Comparison of ENCODE assay signal across 1 cellular context in the genomic region with DNA sequence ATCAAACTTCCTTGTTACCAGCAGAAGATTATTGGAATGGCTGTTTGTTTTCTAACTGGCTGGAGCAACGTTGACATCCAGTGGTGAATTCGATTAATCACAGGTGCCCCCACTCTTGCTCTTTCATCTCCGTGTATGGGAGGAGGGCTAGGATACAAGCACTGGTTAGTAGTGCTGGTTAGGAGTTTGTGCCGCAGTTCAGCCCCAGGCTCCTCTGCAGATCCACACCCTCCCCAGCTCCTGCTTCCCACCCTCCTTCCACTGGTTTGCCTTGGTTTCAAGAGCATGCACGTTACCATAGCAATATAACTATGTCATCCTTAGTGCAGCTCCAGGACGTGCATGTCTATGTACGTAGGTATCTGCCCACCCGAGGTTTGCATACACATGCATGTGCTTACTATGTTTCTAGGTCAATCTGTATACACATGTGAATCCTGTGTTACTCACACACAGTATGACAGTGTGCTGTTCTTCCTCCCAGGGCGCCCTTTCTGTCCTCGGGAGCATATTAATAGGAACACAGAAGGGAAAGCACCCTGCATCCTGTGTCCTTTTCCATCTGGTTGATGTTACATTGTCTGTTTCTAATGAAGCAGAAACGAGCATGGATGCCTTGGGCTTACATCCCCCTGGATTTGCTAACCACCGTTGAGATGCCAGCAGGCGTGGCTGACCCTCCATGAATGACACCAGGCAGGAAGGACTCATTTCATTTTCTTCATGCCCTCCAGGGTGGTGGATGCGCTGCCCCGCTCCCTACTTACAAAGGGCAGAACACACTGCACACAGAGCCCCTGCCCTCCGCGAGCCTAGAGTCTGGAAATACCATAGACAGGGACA.
TF ChIP-seq lines count a peak whose summit lies in the region.

No MANE protein-coding gene starts in this region.

TF ChIP-seq in WTC11, 78 proteins besides CTCF, POLR2A, EP300 and RAD21 (continued from another document):
- TF ChIP-seq IRF2 (CRISPR knock-in tag; IDR thresholded peaks at IDR 0.05; ENCODE audit: borderline replicate concordance, low read depth) (no peak), TEAD4 (CRISPR knock-in tag; IDR thresholded peaks at IDR 0.05) (no peak), FOXK1 (CRISPR knock-in tag; IDR thresholded peaks at IDR 0.05) (no peak), GRHL2 (CRISPR knock-in tag; IDR thresholded peaks at IDR 0.05; ENCODE audit: insufficient replicate concordance, severe bottlenecking) (no peak), CREB1 (CRISPR knock-in tag; IDR thresholded peaks at IDR 0.05) (no peak), ZNF671 (CRISPR knock-in tag; IDR thresholded peaks at IDR 0.05) (no peak), TP53 (CRISPR knock-in tag; IDR thresholded peaks at IDR 0.05) (no peak), RELA (CRISPR knock-in tag; IDR thresholded peaks at IDR 0.05; ENCODE audit: borderline replicate concordance) (no peak)
- TF ChIP-seq, protein P1, sequence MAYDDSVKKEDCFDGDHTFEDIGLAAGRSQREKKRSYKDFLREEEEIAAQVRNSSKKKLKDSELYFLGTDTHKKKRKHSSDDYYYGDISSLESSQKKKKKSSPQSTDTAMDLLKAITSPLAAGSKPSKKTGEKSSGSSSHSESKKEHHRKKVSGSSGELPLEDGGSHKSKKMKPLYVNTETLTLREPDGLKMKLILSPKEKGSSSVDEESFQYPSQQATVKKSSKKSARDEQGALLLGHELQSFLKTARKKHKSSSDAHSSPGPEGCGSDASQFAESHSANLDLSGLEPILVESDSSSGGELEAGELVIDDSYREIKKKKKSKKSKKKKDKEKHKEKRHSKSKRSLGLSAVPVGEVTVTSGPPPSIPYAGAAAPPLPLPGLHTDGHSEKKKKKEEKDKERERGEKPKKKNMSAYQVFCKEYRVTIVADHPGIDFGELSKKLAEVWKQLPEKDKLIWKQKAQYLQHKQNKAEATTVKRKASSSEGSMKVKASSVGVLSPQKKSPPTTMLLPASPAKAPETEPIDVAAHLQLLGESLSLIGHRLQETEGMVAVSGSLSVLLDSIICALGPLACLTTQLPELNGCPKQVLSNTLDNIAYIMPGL (CRISPR knock-in tag; IDR thresholded peaks at IDR 0.05), result no peak
- TF ChIP-seq, protein P2, sequence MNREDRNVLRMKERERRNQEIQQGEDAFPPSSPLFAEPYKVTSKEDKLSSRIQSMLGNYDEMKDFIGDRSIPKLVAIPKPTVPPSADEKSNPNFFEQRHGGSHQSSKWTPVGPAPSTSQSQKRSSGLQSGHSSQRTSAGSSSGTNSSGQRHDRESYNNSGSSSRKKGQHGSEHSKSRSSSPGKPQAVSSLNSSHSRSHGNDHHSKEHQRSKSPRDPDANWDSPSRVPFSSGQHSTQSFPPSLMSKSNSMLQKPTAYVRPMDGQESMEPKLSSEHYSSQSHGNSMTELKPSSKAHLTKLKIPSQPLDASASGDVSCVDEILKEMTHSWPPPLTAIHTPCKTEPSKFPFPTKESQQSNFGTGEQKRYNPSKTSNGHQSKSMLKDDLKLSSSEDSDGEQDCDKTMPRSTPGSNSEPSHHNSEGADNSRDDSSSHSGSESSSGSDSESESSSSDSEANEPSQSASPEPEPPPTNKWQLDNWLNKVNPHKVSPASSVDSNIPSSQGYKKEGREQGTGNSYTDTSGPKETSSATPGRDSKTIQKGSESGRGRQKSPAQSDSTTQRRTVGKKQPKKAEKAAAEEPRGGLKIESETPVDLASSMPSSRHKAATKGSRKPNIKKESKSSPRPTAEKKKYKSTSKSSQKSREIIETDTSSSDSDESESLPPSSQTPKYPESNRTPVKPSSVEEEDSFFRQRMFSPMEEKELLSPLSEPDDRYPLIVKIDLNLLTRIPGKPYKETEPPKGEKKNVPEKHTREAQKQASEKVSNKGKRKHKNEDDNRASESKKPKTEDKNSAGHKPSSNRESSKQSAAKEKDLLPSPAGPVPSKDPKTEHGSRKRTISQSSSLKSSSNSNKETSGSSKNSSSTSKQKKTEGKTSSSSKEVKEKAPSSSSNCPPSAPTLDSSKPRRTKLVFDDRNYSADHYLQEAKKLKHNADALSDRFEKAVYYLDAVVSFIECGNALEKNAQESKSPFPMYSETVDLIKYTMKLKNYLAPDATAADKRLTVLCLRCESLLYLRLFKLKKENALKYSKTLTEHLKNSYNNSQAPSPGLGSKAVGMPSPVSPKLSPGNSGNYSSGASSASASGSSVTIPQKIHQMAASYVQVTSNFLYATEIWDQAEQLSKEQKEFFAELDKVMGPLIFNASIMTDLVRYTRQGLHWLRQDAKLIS (CRISPR knock-in tag; IDR thresholded peaks at IDR 0.05; ENCODE audit: borderline replicate concordance), result no peak
